1 cellular context compared by ENCODE assay signal in the genomic region with DNA sequence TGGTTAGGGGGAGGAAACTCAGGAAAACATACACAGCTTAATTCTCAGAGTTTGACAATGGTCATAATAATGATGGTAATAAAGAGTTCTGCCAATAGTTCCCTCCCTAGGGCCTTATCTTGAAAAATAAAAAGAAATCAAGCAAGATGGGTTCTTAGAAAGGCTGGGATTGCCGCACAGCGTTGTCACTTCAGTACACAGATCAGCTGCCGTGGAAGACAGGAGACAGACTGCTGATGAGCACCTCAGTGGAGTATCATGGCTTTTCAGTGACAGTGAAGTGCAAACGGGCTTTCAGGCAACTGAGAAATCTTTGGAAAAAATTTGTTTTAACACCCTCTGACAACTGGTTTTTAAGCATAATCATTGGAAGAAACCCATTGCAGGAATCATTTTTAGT.
TF ChIP-seq lines count a peak whose summit lies in the region.

No MANE protein-coding gene starts in this region.

TF ChIP-seq in neural cell, 6 proteins besides CTCF, POLR2A, EP300 and RAD21:
- TF ChIP-seq, protein P1, sequence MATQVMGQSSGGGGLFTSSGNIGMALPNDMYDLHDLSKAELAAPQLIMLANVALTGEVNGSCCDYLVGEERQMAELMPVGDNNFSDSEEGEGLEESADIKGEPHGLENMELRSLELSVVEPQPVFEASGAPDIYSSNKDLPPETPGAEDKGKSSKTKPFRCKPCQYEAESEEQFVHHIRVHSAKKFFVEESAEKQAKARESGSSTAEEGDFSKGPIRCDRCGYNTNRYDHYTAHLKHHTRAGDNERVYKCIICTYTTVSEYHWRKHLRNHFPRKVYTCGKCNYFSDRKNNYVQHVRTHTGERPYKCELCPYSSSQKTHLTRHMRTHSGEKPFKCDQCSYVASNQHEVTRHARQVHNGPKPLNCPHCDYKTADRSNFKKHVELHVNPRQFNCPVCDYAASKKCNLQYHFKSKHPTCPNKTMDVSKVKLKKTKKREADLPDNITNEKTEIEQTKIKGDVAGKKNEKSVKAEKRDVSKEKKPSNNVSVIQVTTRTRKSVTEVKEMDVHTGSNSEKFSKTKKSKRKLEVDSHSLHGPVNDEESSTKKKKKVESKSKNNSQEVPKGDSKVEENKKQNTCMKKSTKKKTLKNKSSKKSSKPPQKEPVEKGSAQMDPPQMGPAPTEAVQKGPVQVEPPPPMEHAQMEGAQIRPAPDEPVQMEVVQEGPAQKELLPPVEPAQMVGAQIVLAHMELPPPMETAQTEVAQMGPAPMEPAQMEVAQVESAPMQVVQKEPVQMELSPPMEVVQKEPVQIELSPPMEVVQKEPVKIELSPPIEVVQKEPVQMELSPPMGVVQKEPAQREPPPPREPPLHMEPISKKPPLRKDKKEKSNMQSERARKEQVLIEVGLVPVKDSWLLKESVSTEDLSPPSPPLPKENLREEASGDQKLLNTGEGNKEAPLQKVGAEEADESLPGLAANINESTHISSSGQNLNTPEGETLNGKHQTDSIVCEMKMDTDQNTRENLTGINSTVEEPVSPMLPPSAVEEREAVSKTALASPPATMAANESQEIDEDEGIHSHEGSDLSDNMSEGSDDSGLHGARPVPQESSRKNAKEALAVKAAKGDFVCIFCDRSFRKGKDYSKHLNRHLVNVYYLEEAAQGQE (IDR thresholded peaks at IDR 0.05; ENCODE audit: borderline replicate concordance): peak; percentile 71
- no peak for TF ChIP-seq TAF1 (IDR thresholded peaks at IDR 0.05; ENCODE audit: low read depth)
- peak; percentile 85 for TF ChIP-seq POLR2AphosphoS5 (IDR thresholded peaks at IDR 0.05)
